In genomic region chr5:17828709-17829108, GRCh38 we compare ENCODE assay signal across 15 cellular contexts.
DNase-seq lines count a peak whose midpoint lies in the region; ATAC-seq and TF ChIP-seq lines count a peak whose summit lies in the region.
"Had no signal": no experiment of that assay in that cellular context is flagged by ENCODE, and none has a peak within 500 bp of the region (broad histone marks: within the 10 kb centered on the region; RNA-seq: fewer than 3 reads in every experiment).

No MANE protein-coding gene starts in this region.

- ATAC-seq in GM21526 (IDR thresholded peaks at IDR 0.05; ENCODE audit: low FRiP score, unreplicated experiment) (no peak), HG03457 (IDR thresholded peaks at IDR 0.05; ENCODE audit: unreplicated experiment) (no peak)

- no peaks in the 10 kb centered on the region for H3K9me3 Mint-ChIP-seq in osteocyte (ENCODE audit: unreplicated experiment)

- peaks cover 70% of the 10 kb centered on the region for H3K4me1 Mint-ChIP-seq in osteocyte (ENCODE audit: unreplicated experiment)
- H3K4me1 Mint-ChIP-seq: CD4-positive, alpha-beta memory T cell had no signal

- no peaks in the 10 kb centered on the region for H3K27me3 Mint-ChIP-seq in osteocyte (ENCODE audit: unreplicated experiment)
- H3K27me3 Mint-ChIP-seq: CD4-positive, alpha-beta memory T cell had no signal

- TF ChIP-seq CTCF in epithelial cell of esophagus (IDR thresholded peaks at IDR 0.05; ENCODE audit: insufficient read depth, low read depth, low read length, missing control alignments) (no peak), osteocyte (IDR thresholded peaks at IDR 0.05) (no peak)

- no peak overlapping the region for H3K4me3 Mint-ChIP-seq in osteocyte (ENCODE audit: unreplicated experiment)
- H3K4me3 Mint-ChIP-seq: CD4-positive, alpha-beta memory T cell had no signal

- H3K27ac Mint-ChIP-seq in osteocyte (ENCODE audit: unreplicated experiment), result peak overlapping the region; percentile 93
- H3K27ac Mint-ChIP-seq: CD4-positive, alpha-beta memory T cell had no signal

- H3K4me3 ChIP-seq in epithelial cell of esophagus (ENCODE audit: low read length), result no peak overlapping the region

- H3K36me3 Mint-ChIP-seq in osteocyte (ENCODE audit: unreplicated experiment), result peaks cover 4% of the 10 kb centered on the region
- H3K36me3 Mint-ChIP-seq: CD4-positive, alpha-beta memory T cell had no signal

- DNase-seq in Daoy (ENCODE audit: low read depth) (peak; percentile 17), amniotic epithelial cell (ENCODE audit: low read depth) (peak; percentile 8), epithelial cell of esophagus (ENCODE audit: low read depth) (peak; percentile 22), osteocyte (ENCODE audit: extremely low spot score, unreplicated experiment) (no peak), NCI-H1105 (lab: John Stamatoyannopoulos, UW) (no peak)
- DNase-seq: BE2C; CD4-positive, alpha-beta memory T cell; DMS79 treated with DMSO at 0.1 percent for 48 hours; GDM1; GOT3; NCI-H1092; NCI-H1694 treated with DMSO at 0.1 percent for 48 hours; SIG-M5 had no signal

Comparison
In these comparisons a context has a peak if more than half of its experiments do, and no peak if none do; other contexts are left out.
1. DNase-seq: peak in Daoy (single experiment), amniotic epithelial cell (single experiment) and epithelial cell of esophagus (single experiment); none in osteocyte (single experiment) and NCI-H1105 (single experiment).